24 cellular contexts compared by ENCODE assay signal in the genomic region with DNA sequence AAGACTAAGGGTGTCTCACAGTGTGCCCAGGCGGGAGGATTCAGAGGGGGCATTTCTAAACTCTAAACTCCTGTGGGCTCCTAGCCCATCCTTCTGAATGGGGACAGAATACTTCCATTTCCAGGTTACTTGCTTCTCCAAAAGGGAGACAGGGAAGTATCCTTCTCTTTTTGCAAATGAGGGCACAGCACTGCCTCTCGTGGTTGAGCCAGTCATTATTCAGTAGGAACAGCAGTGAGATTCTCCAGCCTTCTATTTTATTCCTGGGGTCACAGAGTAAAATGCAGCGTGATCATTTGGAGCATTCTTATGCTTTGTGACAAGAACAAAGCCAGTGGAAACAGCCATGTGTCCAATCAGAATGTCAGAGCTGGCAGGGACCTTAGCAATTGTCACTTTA. TPM values are rescaled to one million over a fixed set of nuclear protein-coding genes. Genes with fewer than 3 reads are reported as not detected.
"Had no signal": no experiment of that assay in that cellular context is flagged by ENCODE, and none has a peak within 500 bp of the region (broad histone marks: within the 10 kb centered on the region; RNA-seq: fewer than 3 reads in every experiment).

No MANE protein-coding gene starts in this region.

- H3K4me3 ChIP-seq: body of pancreas, left ventricle myocardium inferior, ovary, stomach, transverse colon, uterus had no signal

- H3K4me3 Mint-ChIP-seq: activated CD4-positive, alpha-beta T cell treated with anti-CD3 and anti-CD28 coated beads, Interleukin-2, amount 10 ng/mL, durations not matched to agents 7 days and 5 days; activated CD8-positive, alpha-beta memory T cell treated with anti-CD3 and anti-CD28 coated beads, Interleukin-2, amount 10 ng/mL, durations not matched to agents 7 days and 5 days; activated CD8-positive, alpha-beta T cell treated with anti-CD3 and anti-CD28 coated beads for 36 hours; activated naive CD8-positive, alpha-beta T cell treated with anti-CD3 and anti-CD28 coated beads, Interleukin-2, amount 50 U/mL, for 24 hours; activated T-helper 1 cell treated with anti-CD3 and anti-CD28 coated beads, Interleukin-12 subunit alpha, Interleukin-12 subunit beta, Interleukin-2, Interleukin-4 antibody, amounts not matched to agents 30 ng/mL and 10 ng/mL and 1 ng/mL, durations not matched to agents 14 hours and 24 hours and 36 hours; mesothelial cell of epicardium; naive thymus-derived CD8-positive, alpha-beta T cell; stimulated activated memory B cell treated with anti-CD40 and anti-IgM and Interleukin-4, amounts not matched to agents 10 μg/mL and 1 μg/mL and 100 μg/mL, for 72 hours had no signal

- ATAC-seq: activated CD8-positive, alpha-beta memory T cell treated with anti-CD3 and anti-CD28 coated beads, Interleukin-2, amount 10 ng/mL, durations not matched to agents 7 days and 5 days; activated CD8-positive, alpha-beta T cell treated with anti-CD3 and anti-CD28 coated beads for 36 hours; activated naive CD8-positive, alpha-beta T cell treated with anti-CD3 and anti-CD28 coated beads, Interleukin-2, amount 50 U/mL, for 24 hours; body of pancreas; foreskin keratinocyte; naive thymus-derived CD8-positive, alpha-beta T cell; right cardiac atrium; stimulated activated memory B cell treated with anti-CD40 and anti-IgM and Interleukin-4, amounts not matched to agents 10 μg/mL and 1 μg/mL and 100 μg/mL, for 72 hours had no signal

- DNase-seq: activated CD4-positive, alpha-beta T cell treated with anti-CD3 and anti-CD28 coated beads, Interleukin-2, amount 10 ng/mL, durations not matched to agents 7 days and 5 days; activated CD4-positive, CD25-positive, alpha-beta regulatory T cell treated with anti-CD3 and anti-CD28 coated beads, Interleukin-2, amount 50 U/mL, for 72 hours; activated CD8-positive, alpha-beta memory T cell treated with anti-CD3 and anti-CD28 coated beads, Interleukin-2, amount 10 ng/mL, durations not matched to agents 7 days and 5 days; activated CD8-positive, alpha-beta T cell treated with anti-CD3 and anti-CD28 coated beads for 36 hours; activated gamma-delta T cell; activated naive CD4-positive, alpha-beta T cell treated with anti-CD3 and anti-CD28 coated beads, Interleukin-2, amount 50 U/mL, for 16 hours; activated naive CD8-positive, alpha-beta T cell treated with anti-CD3 and anti-CD28 coated beads, Interleukin-2, amount 50 U/mL, for 24 hours; activated T-cell treated with anti-CD3 and anti-CD28 coated beads for 4 hours; body of pancreas; dermis blood vessel endothelial cell; effector CD8-positive, alpha-beta T cell; foreskin keratinocyte; left ventricle myocardium inferior; naive thymus-derived CD8-positive, alpha-beta T cell; ovary; right cardiac atrium; stimulated activated CD4-positive, alpha-beta T cell treated with anti-CD3 and anti-CD28 coated beads, Interleukin-1b, Interleukin-23, amount 100 ng/mL, for 48 hours; stomach; transverse colon; uterus had no signal

- H3K9me3 Mint-ChIP-seq: activated CD4-positive, alpha-beta T cell treated with anti-CD3 and anti-CD28 coated beads, Interleukin-2, amount 10 ng/mL, durations not matched to agents 7 days and 5 days; activated CD8-positive, alpha-beta T cell treated with anti-CD3 and anti-CD28 coated beads for 36 hours; activated naive CD8-positive, alpha-beta T cell treated with anti-CD3 and anti-CD28 coated beads, Interleukin-2, amount 50 U/mL, for 24 hours; activated T-helper 1 cell treated with anti-CD3 and anti-CD28 coated beads, Interleukin-12 subunit alpha, Interleukin-12 subunit beta, Interleukin-2, Interleukin-4 antibody, amounts not matched to agents 30 ng/mL and 10 ng/mL and 1 ng/mL, durations not matched to agents 14 hours and 24 hours and 36 hours; mesothelial cell of epicardium; naive thymus-derived CD8-positive, alpha-beta T cell had no signal

- H3K27ac Mint-ChIP-seq: activated CD4-positive, alpha-beta T cell treated with anti-CD3 and anti-CD28 coated beads, Interleukin-2, amount 10 ng/mL, durations not matched to agents 7 days and 5 days; activated CD8-positive, alpha-beta memory T cell treated with anti-CD3 and anti-CD28 coated beads, Interleukin-2, amount 10 ng/mL, durations not matched to agents 7 days and 5 days; activated CD8-positive, alpha-beta T cell treated with anti-CD3 and anti-CD28 coated beads for 36 hours; activated naive CD8-positive, alpha-beta T cell treated with anti-CD3 and anti-CD28 coated beads, Interleukin-2, amount 50 U/mL, for 24 hours; activated T-helper 1 cell treated with anti-CD3 and anti-CD28 coated beads, Interleukin-12 subunit alpha, Interleukin-12 subunit beta, Interleukin-2, Interleukin-4 antibody, amounts not matched to agents 30 ng/mL and 10 ng/mL and 1 ng/mL, durations not matched to agents 14 hours and 24 hours and 36 hours; mesothelial cell of epicardium; stimulated activated memory B cell treated with anti-CD40 and anti-IgM and Interleukin-4, amounts not matched to agents 10 μg/mL and 1 μg/mL and 100 μg/mL, for 72 hours had no signal

- H3K4me1 Mint-ChIP-seq: activated CD4-positive, alpha-beta T cell treated with anti-CD3 and anti-CD28 coated beads, Interleukin-2, amount 10 ng/mL, durations not matched to agents 7 days and 5 days; activated CD8-positive, alpha-beta memory T cell treated with anti-CD3 and anti-CD28 coated beads, Interleukin-2, amount 10 ng/mL, durations not matched to agents 7 days and 5 days; activated naive CD8-positive, alpha-beta T cell treated with anti-CD3 and anti-CD28 coated beads, Interleukin-2, amount 50 U/mL, for 24 hours; naive thymus-derived CD8-positive, alpha-beta T cell; stimulated activated memory B cell treated with anti-CD40 and anti-IgM and Interleukin-4, amounts not matched to agents 10 μg/mL and 1 μg/mL and 100 μg/mL, for 72 hours had no signal

- H3K27me3 ChIP-seq: foreskin keratinocyte, ovary, stomach, transverse colon, uterus had no signal

- H3K9me3 ChIP-seq: body of pancreas, left ventricle myocardium inferior, ovary, stomach, transverse colon, uterus had no signal

- H3K27ac ChIP-seq: body of pancreas, foreskin keratinocyte, left ventricle myocardium inferior, ovary, stomach, transverse colon, uterus, VCaP had no signal

- H3K36me3 ChIP-seq: left ventricle myocardium inferior, ovary, stomach, transverse colon, uterus had no signal

- H3K27me3 Mint-ChIP-seq: stimulated activated memory B cell treated with anti-CD40 and anti-IgM and Interleukin-4, amounts not matched to agents 10 μg/mL and 1 μg/mL and 100 μg/mL, for 72 hours had no signal

- H3K36me3 Mint-ChIP-seq: activated CD8-positive, alpha-beta memory T cell treated with anti-CD3 and anti-CD28 coated beads, Interleukin-2, amount 10 ng/mL, durations not matched to agents 7 days and 5 days; naive thymus-derived CD8-positive, alpha-beta T cell; stimulated activated memory B cell treated with anti-CD40 and anti-IgM and Interleukin-4, amounts not matched to agents 10 μg/mL and 1 μg/mL and 100 μg/mL, for 72 hours had no signal

- H3K4me1 ChIP-seq: body of pancreas, foreskin keratinocyte, left ventricle myocardium inferior, stomach, transverse colon, uterus had no signal

RNA-seq across cellular contexts. Expression of gene TSHZ3, which starts 15.7 kb away (rescaled TPM):
- total RNA-seq: naive thymus-derived CD8-positive, alpha-beta T cell had no signal
